Comparison of ENCODE assay signal across 8 cellular contexts in the genomic region with DNA sequence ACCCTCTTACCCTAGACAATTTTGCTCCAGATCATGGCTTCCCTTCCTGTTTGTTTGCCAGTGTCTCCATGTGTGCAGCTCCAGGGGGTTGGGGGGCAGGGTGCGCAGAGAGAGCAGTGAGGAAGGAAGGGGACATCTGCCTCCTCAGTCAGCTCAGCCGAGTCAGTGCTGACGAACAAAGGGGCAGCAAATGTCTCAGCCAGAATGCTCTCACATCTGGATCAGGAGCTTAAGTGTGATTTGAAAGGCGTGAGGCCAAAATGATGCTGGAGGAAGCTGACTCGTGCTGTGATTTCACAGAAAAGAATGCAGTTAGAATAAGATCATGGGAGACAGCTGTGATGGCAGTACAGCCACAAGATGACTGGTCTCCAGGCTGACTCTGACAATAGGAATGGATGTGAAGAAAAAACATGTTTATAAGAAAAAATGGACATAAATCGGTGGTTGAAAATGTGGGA. TPM values are rescaled to one million over a fixed set of nuclear protein-coding genes. Genes with fewer than 3 reads are reported as not detected.
DNase-seq lines count a peak whose midpoint lies in the region; ATAC-seq and TF ChIP-seq lines count a peak whose summit lies in the region.

No MANE protein-coding gene starts in this region.

- H3K4me1 ChIP-seq in vagina, result no peaks in the 10 kb centered on the region

- peak in 1 of 2 donors; percentile 43 for TF ChIP-seq POLR2A in vagina (IDR thresholded peaks at IDR 0.05)

- no peak overlapping the region for H3K4me3 ChIP-seq in vagina

- intact Hi-C loops in vagina (cut with DNase I), result no loop called here

- H3K27ac ChIP-seq in vagina, result peak overlapping the region; percentile 79

- no peaks in the 10 kb centered on the region for H3K27me3 ChIP-seq in vagina

- DNase-seq in ELR (ENCODE audit: low read depth) (peak; percentile 100), RPMI7951 (ENCODE audit: low read depth) (peak; percentile 99), ecto neural progenitor cell (ENCODE audit: low spot score) (peak; percentile 77), mucosa of gallbladder (ENCODE audit: low spot score) (peak; percentile 29), vagina (ENCODE audit: extremely low spot score in 2 of 2) (peak in 1 of 2 donors; percentile 97), GM19240 (ENCODE audit: insufficient read length, low spot score) (no peak), germinal center (ENCODE audit: low spot score) (no peak)

- TF ChIP-seq CTCF in vagina (IDR thresholded peaks at IDR 0.05), result no peak

- H3K9me3 ChIP-seq in vagina, result no peaks in the 10 kb centered on the region

- no peak for ATAC-seq in HG03025 (IDR thresholded peaks at IDR 0.05; ENCODE audit: low FRiP score, unreplicated experiment)

- H3K36me3 ChIP-seq in vagina, result no peaks in the 10 kb centered on the region

RNA-seq across cellular contexts. Expression of a gene that starts 27.1 kb away (rescaled TPM):
- 26.0 and 26.2 TPM in 2 replicates for total RNA-seq in RPMI7951 (2014; rRNA removed; shearing (Covaris generic))
- total RNA-seq in mucosa of gallbladder (25.4 TPM), vagina (72.4 TPM)

Comparison
In these comparisons a context has a peak if more than half of its experiments do, and no peak if none do; other contexts are left out.
1. DNase-seq: peak in ELR (single experiment), RPMI7951 (single experiment), ecto neural progenitor cell (single experiment) and mucosa of gallbladder (single experiment); none in GM19240 (single experiment) and germinal center (single experiment).